1 cellular context compared by ENCODE assay signal in the genomic region with DNA sequence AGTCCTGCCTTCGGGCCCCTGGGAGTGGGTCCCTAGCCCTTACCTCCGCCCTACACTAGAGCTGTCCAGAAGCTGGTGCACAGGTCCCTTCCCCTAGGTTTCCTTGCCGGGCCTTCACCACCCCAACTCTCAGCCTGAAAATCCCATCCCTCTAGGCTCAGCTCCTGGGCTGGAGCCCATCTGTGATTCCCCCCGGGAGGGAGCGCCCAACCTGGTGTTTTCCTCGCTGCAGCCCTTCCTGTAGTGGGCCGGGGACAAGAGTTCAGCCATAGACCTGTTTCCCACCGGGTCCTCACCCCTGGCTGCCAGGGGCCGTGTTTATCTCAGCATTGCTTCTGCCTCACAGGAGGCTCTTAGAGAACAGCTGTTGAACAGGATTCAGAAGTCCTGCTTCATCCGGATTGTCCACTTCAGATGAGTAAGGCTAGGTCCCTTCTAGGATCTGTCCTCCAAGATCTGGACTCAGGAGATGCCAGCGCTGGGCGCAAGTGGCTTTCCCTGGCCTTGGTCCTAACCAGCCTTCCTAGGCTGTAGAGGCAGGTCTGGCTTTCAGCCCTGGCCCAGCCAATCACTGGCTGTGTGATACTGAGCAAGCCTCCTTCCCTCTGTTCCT.
TF ChIP-seq lines count a peak whose summit lies in the region.

No MANE protein-coding gene starts in this region.

TF ChIP-seq in K562, 482 proteins besides CTCF, POLR2A, EP300 and RAD21:
- TF ChIP-seq, protein P1, sequence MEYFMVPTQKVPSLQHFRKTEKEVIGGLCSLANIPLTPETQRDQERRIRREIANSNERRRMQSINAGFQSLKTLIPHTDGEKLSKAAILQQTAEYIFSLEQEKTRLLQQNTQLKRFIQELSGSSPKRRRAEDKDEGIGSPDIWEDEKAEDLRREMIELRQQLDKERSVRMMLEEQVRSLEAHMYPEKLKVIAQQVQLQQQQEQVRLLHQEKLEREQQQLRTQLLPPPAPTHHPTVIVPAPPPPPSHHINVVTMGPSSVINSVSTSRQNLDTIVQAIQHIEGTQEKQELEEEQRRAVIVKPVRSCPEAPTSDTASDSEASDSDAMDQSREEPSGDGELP (CRISPR knock-in tag; IDR thresholded peaks at IDR 0.05; ENCODE audit: borderline replicate concordance) = 0 out of 2 replicates have a peak, but pooled peaks have one; percentile 15
- TF ChIP-seq JUN (IDR thresholded peaks at IDR 0.05; ENCODE audit: borderline replicate concordance, low read depth, low read length) = no peak
- TF ChIP-seq JUN (CRISPR knock-in tag; IDR thresholded peaks at IDR 0.05; ENCODE audit: borderline replicate concordance) = no peak
TF ChIP-seq in K562: peak in this region for 1.
